12 cellular contexts compared by ENCODE assay signal in genomic region chr16:87930456-87930855, GRCh38. TPM values are rescaled to one million over a fixed set of nuclear protein-coding genes. Genes with fewer than 3 reads are reported as not detected.
DNase-seq lines count a peak whose midpoint lies in the region.
"Had no signal": no experiment of that assay in that cellular context is flagged by ENCODE, and none has a peak within 500 bp of the region (broad histone marks: within the 10 kb centered on the region; RNA-seq: fewer than 3 reads in every experiment).

No MANE protein-coding gene starts in this region.

- no peak overlapping the region for H3K14ac ChIP-seq in neuronal stem cell (ENCODE audit: low read length)

- no peak overlapping the region for H2BK120ac ChIP-seq in neuronal stem cell (ENCODE audit: low read depth, low read length)

- no peak overlapping the region for H3K23ac ChIP-seq in neuronal stem cell (ENCODE audit: low read depth, low read length, poor library complexity)

- H3K9me3 ChIP-seq in adipocyte (ENCODE audit: control insufficient read depth, low read length) (no peaks in the 10 kb centered on the region), neuronal stem cell (replicated peaks in 1 of 2; ENCODE audit: control insufficient read depth in 2 of 2, insufficient read depth in 1 of 2, low read depth in 1 of 2, low read length in 2 of 2) (no peaks in the 10 kb centered on the region)
- H3K9me3 ChIP-seq: ovary had no signal

- H3K27me3 ChIP-seq in adipocyte (replicated peaks; ENCODE audit: control insufficient read depth, insufficient read depth, low read length) (peaks cover 25% of the 10 kb centered on the region), neuronal stem cell (ENCODE audit: control insufficient read depth in 3 of 3, insufficient read depth in 3 of 3, low read depth in 1 of 3, low read length in 3 of 3) (peaks cover 0 to 5% (median 0%) of the 10 kb centered on the region in 3 experiments)
- H3K27me3 ChIP-seq: ovary had no signal

- H2BK5ac ChIP-seq in neuronal stem cell (ENCODE audit: low read length) = no peak overlapping the region

- peak; percentile 39 for DNase-seq in DMS 273 (lab: John Stamatoyannopoulos, UW; ENCODE audit: unreplicated experiment)
- DNase-seq in DMS 273 treated with DMSO at 0.1 percent for 48 hours (lab: John Stamatoyannopoulos, UW) = no peak
- peak; percentile 60 for DNase-seq in HuH-7.5 (ENCODE audit: low spot score)
- DNase-seq in adipocyte (ENCODE audit: low read depth) = peak; percentile 42
- no peak for DNase-seq in neuronal stem cell (ENCODE audit: low spot score)
- no peak for DNase-seq in A172 (ENCODE audit: low spot score)
- no peak for DNase-seq in RKO (ENCODE audit: low spot score)
- DNase-seq in NCI-H2227 treated with DMSO at 0.1 percent for 48 hours (lab: John Stamatoyannopoulos, UW) = no peak
- DNase-seq: anterior cingulate cortex, NCI-H1694, ovary had no signal

- H3K9ac ChIP-seq in adipocyte (ENCODE audit: low read length) = no peak overlapping the region
- no peak overlapping the region for H3K9ac ChIP-seq in neuronal stem cell (ENCODE audit: low read depth, low read length, poor library complexity)

- peak overlapping the region; percentile 29 for H2AFZ ChIP-seq in neuronal stem cell (ENCODE audit: low read length)

- no peak overlapping the region for H3K4ac ChIP-seq in neuronal stem cell (ENCODE audit: low read length)

- H4K91ac ChIP-seq in neuronal stem cell (ENCODE audit: low read depth, low read length, poor library complexity) = no peak overlapping the region

- no peak overlapping the region for H3K18ac ChIP-seq in neuronal stem cell (ENCODE audit: low read length)

- H3K4me3 ChIP-seq in adipocyte (ENCODE audit: low read length) (no peak overlapping the region), neuronal stem cell (ENCODE audit: low read length in 2 of 2) (no peak overlapping the region)
- H3K4me3 ChIP-seq: ovary had no signal

- WGBS in neuronal stem cell (ENCODE audit: extremely low coverage in 2 of 2, insufficient read length in 2 of 2, insufficient replicate concordance in 1 of 2), 2 donors = no CpG with 5 or more reads among the region's 11 CpGs

- no peak overlapping the region for H2BK12ac ChIP-seq in neuronal stem cell (ENCODE audit: low read length)

- no peak overlapping the region for H3K4me2 ChIP-seq in neuronal stem cell (ENCODE audit: insufficient read depth, low read length, poor library complexity, severe bottlenecking)

- peak overlapping the region; percentile 70 for H2AK5ac ChIP-seq in neuronal stem cell (ENCODE audit: low read depth, low read length)

- H3K36me3 ChIP-seq in adipocyte (ENCODE audit: control insufficient read depth, insufficient read depth, low read length, severe bottlenecking) (no peaks in the 10 kb centered on the region), neuronal stem cell (replicated peaks in 1 of 2; ENCODE audit: control insufficient read depth in 2 of 2, insufficient read depth in 2 of 2, low read length in 2 of 2) (no peaks in the 10 kb centered on the region)
- H3K36me3 ChIP-seq: ovary had no signal

- no peak overlapping the region for H4K8ac ChIP-seq in neuronal stem cell (ENCODE audit: low read depth, low read length)

- no peaks in the 10 kb centered on the region for H3K79me1 ChIP-seq in neuronal stem cell (ENCODE audit: low read depth, low read length)

- H3K4me1 ChIP-seq in adipocyte (ENCODE audit: control insufficient read depth, insufficient read depth, low read length) (no peaks in the 10 kb centered on the region), neuronal stem cell (ENCODE audit: control insufficient read depth in 2 of 2, insufficient read depth in 1 of 2, low read depth in 1 of 2, low read length in 2 of 2) (peaks cover 1 to 10% of the 10 kb centered on the region in 2 donors)

- peak overlapping the region; percentile 47 for H2BK15ac ChIP-seq in neuronal stem cell (ENCODE audit: low read length)

- no peak overlapping the region for H3K27ac ChIP-seq in neuronal stem cell (replicated peaks; ENCODE audit: low read length)
- H3K27ac ChIP-seq: 22Rv1, ovary had no signal

RNA-seq across cellular contexts. Expression of gene CA5A, which starts 5.9 kb away (rescaled TPM):
- not detected for polyA plus RNA-seq in neuronal stem cell (2013, experiment 1 of 2)
- polyA plus RNA-seq in neuronal stem cell (2013, experiment 2 of 2) = not detected
- total RNA-seq in A172 (2014; rRNA removed; shearing (Covaris generic)) = not detected in 2 replicates
- total RNA-seq: ovary had no signal

RNA-seq across cellular contexts. Expression of gene BANP, which starts 20.8 kb away (rescaled TPM):
- 22.7 TPM for polyA plus RNA-seq in neuronal stem cell (2013, experiment 1 of 2)
- polyA plus RNA-seq in neuronal stem cell (2013, experiment 2 of 2) = 22.7 TPM
- total RNA-seq in A172 (2014; rRNA removed; shearing (Covaris generic)) = 16.9 and 25.4 TPM in 2 replicates

Comparison
In these comparisons a context has a peak if more than half of its experiments do, and no peak if none do; other contexts are left out.
1. DNase-seq: peak in DMS 273 (single experiment), HuH-7.5 (single experiment) and adipocyte (single experiment); none in DMS 273 treated with DMSO at 0.1 percent for 48 hours (single experiment), neuronal stem cell (single experiment), A172 (single experiment), RKO (single experiment) and NCI-H2227 treated with DMSO at 0.1 percent for 48 hours (single experiment).